ENCODE assay signal across 8 cellular contexts in genomic region chr7:5528071-5528814, GRCh38. TPM values are rescaled to one million over a fixed set of nuclear protein-coding genes. Genes with fewer than 3 reads are reported as not detected.
DNase-seq lines count a peak whose midpoint lies in the region; ATAC-seq and TF ChIP-seq lines count a peak whose summit lies in the region.

No MANE protein-coding gene starts in this region.

- H3K27ac ChIP-seq in RWPE1: peak overlapping the region; percentile 99

- H3K27me3 Mint-ChIP-seq in brain: peaks cover 21% of the 10 kb centered on the region

- peak overlapping the region; percentile 68 for H3K4me3 ChIP-seq in kidney epithelial cell (ENCODE audit: low read depth, low read length)

- TF ChIP-seq CTCF in RWPE1 (conservative IDR thresholded peaks at IDR 0.05; ENCODE audit: low read depth) (no peak), brain (conservative IDR thresholded peaks at IDR 0.05) (no peak), kidney epithelial cell (IDR thresholded peaks at IDR 0.05; ENCODE audit: insufficient read depth, low read length, poor library complexity, severe bottlenecking) (no peak)

- peaks cover 0 to 12% (median 2%) of the 10 kb centered on the region in 5 experiments for H3K9me3 Mint-ChIP-seq in brain
- no peaks in the 10 kb centered on the region for H3K9me3 Mint-ChIP-seq in stimulated activated effector memory CD8-positive, alpha-beta T cell treated with anti-CD3 and anti-CD28 coated beads, Interleukin-12 subunit alpha, Interleukin-12 subunit beta, amount 100 ng/mL, for 72 hours

- H3K27ac Mint-ChIP-seq in brain: peak overlapping the region; percentile 94 to 99 (median 98)
- peak overlapping the region; percentile 99 for H3K27ac Mint-ChIP-seq in stimulated activated effector memory CD8-positive, alpha-beta T cell treated with anti-CD3 and anti-CD28 coated beads, Interleukin-12 subunit alpha, Interleukin-12 subunit beta, amount 100 ng/mL, for 72 hours

- DNase-seq in EL (peak; percentile 60), RWPE1 (ENCODE audit: low spot score) (no peak), kidney epithelial cell (ENCODE audit: low read depth) (no peak), NCI-H128 (lab: John Stamatoyannopoulos, UW; ENCODE audit: unreplicated experiment) (no peak), mesenteric fat pad (ENCODE audit: low spot score) (no peak)
- peak in 1 of 2 donors; percentile 74 for DNase-seq in stimulated activated effector memory CD8-positive, alpha-beta T cell treated with anti-CD3 and anti-CD28 coated beads, Interleukin-12 subunit alpha, Interleukin-12 subunit beta, amount 100 ng/mL, for 72 hours (ENCODE audit: low spot score in 2 of 2)

- CTCF ChIA-PET in RWPE1 (lab: Yijun Ruan, JAX): interaction anchor here (0.5 to 1.6 kb wide), 4 partner anchors 17 to 137 kb away, joined by 3 to 6 read pairs (median 4); no protein-coding TSS in a partner anchor

- H3K36me3 ChIP-seq in kidney epithelial cell (ENCODE audit: control insufficient read depth, insufficient read depth, low read length): peaks cover 13% of the 10 kb centered on the region

- no peaks in the 10 kb centered on the region for H3K27me3 ChIP-seq in kidney epithelial cell (ENCODE audit: control insufficient read depth, insufficient read depth, low read length)

- H3K4me1 Mint-ChIP-seq in brain: peaks cover 61% of the 10 kb centered on the region
- H3K4me1 Mint-ChIP-seq in stimulated activated effector memory CD8-positive, alpha-beta T cell treated with anti-CD3 and anti-CD28 coated beads, Interleukin-12 subunit alpha, Interleukin-12 subunit beta, amount 100 ng/mL, for 72 hours: peaks cover 70% of the 10 kb centered on the region

- POLR2A ChIA-PET in RWPE1 (lab: Yijun Ruan, JAX; ENCODE audit: low non-redundant PET): no interaction called here

- H3K4me3 Mint-ChIP-seq in brain: peak overlapping the region; percentile 91 to 99 (median 97)
- H3K4me3 Mint-ChIP-seq in stimulated activated effector memory CD8-positive, alpha-beta T cell treated with anti-CD3 and anti-CD28 coated beads, Interleukin-12 subunit alpha, Interleukin-12 subunit beta, amount 100 ng/mL, for 72 hours: peak overlapping the region; percentile 96

- ATAC-seq in stimulated activated effector memory CD8-positive, alpha-beta T cell treated with anti-CD3 and anti-CD28 coated beads, Interleukin-12 subunit alpha, Interleukin-12 subunit beta, amount 100 ng/mL, for 72 hours: no peak
- ATAC-seq in GM18505 (IDR thresholded peaks at IDR 0.05; ENCODE audit: unreplicated experiment): no peak

- peaks cover 56% of the 10 kb centered on the region for H3K36me3 Mint-ChIP-seq in brain
- peaks cover 99% of the 10 kb centered on the region for H3K36me3 Mint-ChIP-seq in stimulated activated effector memory CD8-positive, alpha-beta T cell treated with anti-CD3 and anti-CD28 coated beads, Interleukin-12 subunit alpha, Interleukin-12 subunit beta, amount 100 ng/mL, for 72 hours

- no peak for TF ChIP-seq POLR2A in GM18505 (IDR thresholded peaks at IDR 0.05; ENCODE audit: borderline replicate concordance, extremely low read depth, insufficient read depth, insufficient read length)

RNA-seq across cellular contexts. Expression of gene ACTB, which starts 2.2 kb away (rescaled TPM):
- polyA plus RNA-seq in brain (ENCODE audit: insufficient read depth, low read depth, low replicate concordance): 4,273 TPM
- total RNA-seq in kidney epithelial cell (3,879 and 4,550 TPM in 2 replicates), mesenteric fat pad (4,206 TPM)

RNA-seq across cellular contexts. Expression of gene FBXL18, which starts 14.6 kb away (rescaled TPM):
- 8.2 TPM for polyA plus RNA-seq in brain (ENCODE audit: insufficient read depth, low read depth, low replicate concordance)
- 22.7 and 29.4 TPM in 2 replicates for total RNA-seq in kidney epithelial cell
- 11.4 TPM for total RNA-seq in mesenteric fat pad
